In genomic region chr13:43567608-43568007, GRCh38 we compare ENCODE assay signal across 23 cellular contexts.
DNase-seq lines count a peak whose midpoint lies in the region; ATAC-seq and TF ChIP-seq lines count a peak whose summit lies in the region.
"Had no signal": no experiment of that assay in that cellular context is flagged by ENCODE, and none has a peak within 500 bp of the region (broad histone marks: within the 10 kb centered on the region; RNA-seq: fewer than 3 reads in every experiment).

No MANE protein-coding gene starts in this region.

- no peaks in the 10 kb centered on the region for H3K79me2 ChIP-seq in mammary epithelial cell (ENCODE audit: insufficient read depth, low read length)

- no peaks in the 10 kb centered on the region for H3K36me3 ChIP-seq in mammary epithelial cell (ENCODE audit: insufficient read depth, low read length)
- H3K36me3 ChIP-seq: ascending aorta, pancreas had no signal

- no peak overlapping the region for H3K9ac ChIP-seq in mammary epithelial cell (ENCODE audit: insufficient read depth, low read length)

- peaks cover 14% of the 10 kb centered on the region for H3K4me1 ChIP-seq in mammary epithelial cell (ENCODE audit: insufficient read depth, low read length)
- H3K4me1 ChIP-seq: ascending aorta, pancreas had no signal

- no TSS peak for BruUV-seq in mammary epithelial cell (replicated peaks; lab: Mats Ljungman, UMichigan)

- no peak overlapping the region for H3K4me2 ChIP-seq in mammary epithelial cell (ENCODE audit: insufficient read depth, low read depth, low read length)

- H3K27ac ChIP-seq in mammary epithelial cell (ENCODE audit: insufficient read depth, low read depth, low read length): no peak overlapping the region
- H3K27ac ChIP-seq: ascending aorta, pancreas had no signal

- in situ Hi-C loops in mammary epithelial cell (cut with MboI; ENCODE audit: low sequenced_read_pairs in 2 of 2): no loop called here

- H4K20me1 ChIP-seq in mammary epithelial cell (ENCODE audit: insufficient read depth, low read length): no peaks in the 10 kb centered on the region

- H3K4me3 ChIP-seq in AG09309 (ENCODE audit: control insufficient read depth, low read depth, low read length) (no peak overlapping the region), mammary epithelial cell (replicated peaks in 1 of 3; ENCODE audit: insufficient read depth in 1 of 3, low read depth in 2 of 3, low read length in 3 of 3) (no peak overlapping the region)
- H3K4me3 ChIP-seq: ascending aorta, pancreas had no signal

- H3K9me3 ChIP-seq in mammary epithelial cell (replicated peaks; ENCODE audit: insufficient read depth, low read length): no peaks in the 10 kb centered on the region
- H3K9me3 ChIP-seq: ascending aorta, pancreas had no signal

- H3K27me3 ChIP-seq in mammary epithelial cell (ENCODE audit: insufficient read depth, low read length): no peaks in the 10 kb centered on the region
- H3K27me3 ChIP-seq: ascending aorta, pancreas had no signal

- H2AFZ ChIP-seq in mammary epithelial cell (ENCODE audit: low read depth, low read length): no peak overlapping the region

- dilution Hi-C loops in mammary epithelial cell (cut with HindIII; ENCODE audit: low sequenced_read_pairs): no loop called here

- TF ChIP-seq CTCF in AG09309 (IDR thresholded peaks at IDR 0.05; ENCODE audit: control insufficient read depth, insufficient read depth, low read depth, low read length, missing control alignments) (no peak), mammary epithelial cell (conservative IDR thresholded peaks at IDR 0.05 in 1 of 2, IDR thresholded peaks at IDR 0.05 in 1 of 2; ENCODE audit: extremely low read depth in 1 of 2, insufficient read depth in 1 of 2, low read depth in 1 of 2, low read length in 2 of 2) (no peak)

- peak; percentile 18 for DNase-seq in AG09309 (ENCODE audit: low read depth)
- DNase-seq in HT1080 (ENCODE audit: low read depth): peak; percentile 6
- DNase-seq in mammary epithelial cell: peak; percentile 16
- peak; percentile 85 for DNase-seq in iris pigment epithelial cell (ENCODE audit: low read depth)
- DNase-seq in stimulated activated CD4-positive, alpha-beta T cell treated with anti-CD3 and anti-CD28 coated beads, Interleukin-2, amount 100 ng/mL, for 48 hours: no peak
- DNase-seq: activated CD4-positive, alpha-beta T cell treated with anti-CD3 and anti-CD28 coated beads, Interleukin-2, amount 50 U/mL, for 48 hours; activated naive CD4-positive, alpha-beta T cell treated with Interleukin-2 at 50 U/mL for 16 hours; activated T-cell treated with anti-CD3 and anti-CD28 coated beads for 4 hours; CD8-positive, alpha-beta memory T cell; cerebellar nuclear complex; DMS79; effector memory CD4-positive, alpha-beta T cell; foreskin melanocyte; mesendoderm; natural killer cell; NCI-H1092 treated with DMSO at 0.1 percent for 48 hours; NCI-H2081; NCI-H524; pancreas had no signal

- no peak for ATAC-seq in HG02885 (IDR thresholded peaks at IDR 0.05; ENCODE audit: poor library complexity, unreplicated experiment)
- no peak for ATAC-seq in GM19397 (IDR thresholded peaks at IDR 0.05; ENCODE audit: unreplicated experiment)
- ATAC-seq in GM21619 (IDR thresholded peaks at IDR 0.05; ENCODE audit: unreplicated experiment): no peak
- ATAC-seq: natural killer cell, pancreas had no signal

- CTCF ChIA-PET in mammary epithelial cell (lab: Charles Lee; ENCODE audit: low non-redundant PET): interaction anchor here (0.6 kb wide), 1 partner anchor 169 kb away, joined by 3 read pairs; no protein-coding TSS in a partner anchor

- intact Hi-C loops in mammary epithelial cell (cut with micrococcal nuclease): no loop called here

- WGBS in mammary epithelial cell (ENCODE audit: low coverage, missing lambda C conversion rate): 94% methylated on average over 1 of the region's 1 CpG

Comparison
In these comparisons a context has a peak if more than half of its experiments do, and no peak if none do; other contexts are left out.
1. DNase-seq: peak in AG09309 (single experiment), HT1080 (single experiment), mammary epithelial cell (single experiment) and iris pigment epithelial cell (single experiment); none in stimulated activated CD4-positive, alpha-beta T cell treated with anti-CD3 and anti-CD28 coated beads, Interleukin-2, amount 100 ng/mL, for 48 hours (0 of 2).